ENCODE assay signal across 8 cellular contexts in the genomic region with DNA sequence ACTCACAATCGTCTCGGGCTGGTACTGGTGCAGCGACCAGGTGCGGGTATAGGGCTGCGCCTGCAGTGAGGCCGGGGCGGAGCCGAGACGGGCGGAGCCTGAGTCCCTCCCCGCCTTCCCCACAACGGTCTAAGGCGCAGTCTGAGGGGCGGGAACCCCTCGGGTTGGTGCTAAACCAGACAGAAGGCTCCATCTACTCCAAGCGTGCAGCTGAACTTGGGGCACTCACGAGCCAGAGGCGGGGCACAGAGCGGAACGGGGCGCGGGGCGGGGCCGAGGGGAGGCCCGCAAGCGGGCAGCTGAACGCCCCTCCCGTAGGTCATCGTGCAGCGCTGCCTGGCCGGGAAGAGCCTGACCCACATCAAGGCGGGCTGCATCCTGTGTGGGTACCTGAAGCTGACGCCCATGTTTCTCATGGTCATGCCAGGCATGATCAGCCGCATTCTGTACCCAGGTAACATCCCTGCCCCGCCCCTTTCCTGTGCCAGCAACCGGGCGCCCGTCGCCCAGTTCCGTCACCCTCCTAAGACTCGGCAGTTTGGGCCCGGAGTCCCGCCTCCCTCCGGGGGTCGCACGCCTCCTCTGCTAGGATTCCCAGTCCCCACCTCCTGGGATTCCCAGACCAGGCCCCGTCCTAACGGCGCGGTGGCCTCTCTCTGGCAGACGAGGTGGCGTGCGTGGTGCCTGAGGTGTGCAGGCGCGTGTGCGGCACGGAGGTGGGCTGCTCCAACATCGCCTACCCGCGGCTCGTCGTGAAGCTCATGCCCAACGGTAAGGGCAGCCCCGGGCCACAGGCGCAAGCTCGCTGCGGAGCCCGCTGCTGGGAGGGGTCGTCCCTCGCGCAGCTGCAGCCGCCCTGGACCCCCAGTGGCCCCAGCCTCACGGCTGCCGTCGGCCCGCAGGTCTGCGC. TPM values are rescaled to one million over a fixed set of nuclear protein-coding genes. Genes with fewer than 3 reads are reported as not detected.
DNase-seq lines count a peak whose midpoint lies in the region; ATAC-seq, FAIRE-seq and TF ChIP-seq lines count a peak whose summit lies in the region.

No MANE protein-coding gene starts in this region.

- peak; percentile 87 for ATAC-seq in GM18868 (IDR thresholded peaks at IDR 0.05; ENCODE audit: unreplicated experiment)
- peak; percentile 85 for ATAC-seq in HG03159 (IDR thresholded peaks at IDR 0.05; ENCODE audit: unreplicated experiment)
- peak; percentile 92 for ATAC-seq in activated T-helper 17 cell treated with anti-CD3 and anti-CD28 coated beads, Interleukin-2, amount 50 U/mL, for 72 hours (replicated peaks)
- ATAC-seq in pancreas = peak; percentile 68 to 86 (median 84)
- ATAC-seq in aorta (ENCODE audit: low FRiP score) = peak; percentile 57

- POLR2A ChIA-PET in AG04450 (lab: Yijun Ruan, JAX) = interaction anchor here (0.5 to 1.0 kb wide), 5 partner anchors 19 to 564 kb away, joined by 3 to 4 read pairs (median 3); a partner anchor contains a TSS

- H3K36me3 ChIP-seq in pancreas (peaks cover 0 to 7% (median 6%) of the 10 kb centered on the region in 3 donors), aorta (ENCODE audit: control insufficient read depth in 1 of 2, insufficient read depth in 2 of 2, low read length in 1 of 2) (no peaks in the 10 kb centered on the region)

- no peaks in the 10 kb centered on the region for H3K27me3 Mint-ChIP-seq in activated T-helper 17 cell treated with anti-CD3 and anti-CD28 coated beads, Interleukin-2, amount 50 U/mL, for 72 hours

- H3K4me1 ChIP-seq in pancreas (peaks cover 5 to 11% (median 7%) of the 10 kb centered on the region in 3 donors), aorta (ENCODE audit: control insufficient read depth in 1 of 2, insufficient read depth in 2 of 2, low read length in 2 of 2) (no peaks in the 10 kb centered on the region)

- CTCF ChIA-PET in AG04450 (lab: Charles Lee) = interaction anchor here (1.8 kb wide), 1 partner anchor 27 kb away, joined by 5 read pairs; no protein-coding TSS in a partner anchor

- no peaks in the 10 kb centered on the region for H3K9me3 Mint-ChIP-seq in activated T-helper 17 cell treated with anti-CD3 and anti-CD28 coated beads, Interleukin-2, amount 50 U/mL, for 72 hours

- peaks cover under 1% of the 10 kb centered on the region for H3K4me1 Mint-ChIP-seq in activated T-helper 17 cell treated with anti-CD3 and anti-CD28 coated beads, Interleukin-2, amount 50 U/mL, for 72 hours

- peak overlapping the region; percentile 50 for H3K27ac Mint-ChIP-seq in activated T-helper 17 cell treated with anti-CD3 and anti-CD28 coated beads, Interleukin-2, amount 50 U/mL, for 72 hours

- H3K9me3 ChIP-seq in AG04450 (ENCODE audit: control insufficient read depth, insufficient read depth, low read length) = no peaks in the 10 kb centered on the region; the same call in 1 of the 2 replicates
- H3K9me3 ChIP-seq in pancreas = no peaks in the 10 kb centered on the region
- H3K9me3 ChIP-seq in aorta (ENCODE audit: control insufficient read depth, low read length) = no peaks in the 10 kb centered on the region

- H3K27me3 ChIP-seq in AG04450 (ENCODE audit: control insufficient read depth, insufficient read depth, low read length) (peaks cover 28% of the 10 kb centered on the region), pancreas (no peaks in the 10 kb centered on the region), aorta (ENCODE audit: control insufficient read depth in 1 of 2, insufficient read depth in 2 of 2, low read length in 1 of 2) (no peaks in the 10 kb centered on the region)

- FAIRE-seq in frontal cortex (lab: Jason Lieb, UNC) (no peak), pancreas (lab: Jason Lieb, UNC) (no peak)

- intact Hi-C loops in pancreas (cut with DNase I) = loop anchor here in 1 of 3 donors (10.0 kb wide), 1 partner anchor 217 kb away; no protein-coding TSS in a partner anchor
- intact Hi-C loops in aorta (cut with DNase I) = no loop called here

- DNase-seq in AG04450 (ENCODE audit: low read depth, low spot score) (no peak), NOMO-1 treated with dmso at 0.1 percent for 144 hours (lab: John Stamatoyannopoulos, UW; ENCODE audit: unreplicated experiment) (peak; percentile 46), frontal cortex (ENCODE audit: low spot score in 2 of 2) (peak; percentile 64 to 70), pancreas (peak; percentile 47 to 89 (median 68)), aorta (peak; percentile 69 to 81)

- 1% methylated on average over 69 to 77 of the region's 77 CpGs for WGBS in pancreas, 2 donors
- 1% methylated on average over 71 to 77 of the region's 77 CpGs for WGBS in aorta, 2 donors

- peak overlapping the region; percentile 84 for H3K4me3 Mint-ChIP-seq in activated T-helper 17 cell treated with anti-CD3 and anti-CD28 coated beads, Interleukin-2, amount 50 U/mL, for 72 hours

- H3K4me3 ChIP-seq in AG04450 (ENCODE audit: low read depth, low read length) (peak overlapping the region; percentile 56), pancreas (peak overlapping the region; percentile 29 to 75 (median 43)), aorta (ENCODE audit: low read length in 2 of 2) (peak overlapping the region; percentile 19 to 21)

- TF ChIP-seq CTCF in AG04450 (IDR thresholded peaks at IDR 0.05; ENCODE audit: low read depth, low read length) (no peak), pancreas (IDR thresholded peaks at IDR 0.05) (no peak)

- H3K36me3 Mint-ChIP-seq in activated T-helper 17 cell treated with anti-CD3 and anti-CD28 coated beads, Interleukin-2, amount 50 U/mL, for 72 hours (ENCODE audit: low read depth) = peaks cover 5% of the 10 kb centered on the region

- H3K27ac ChIP-seq in AG04450 (ENCODE audit: low read depth, low read length) (no peak overlapping the region), pancreas (peak overlapping the region in 1 of 4 donors; percentile 8), aorta (ENCODE audit: low read depth in 1 of 2, low read length in 2 of 2) (no peak overlapping the region)

RNA-seq across cellular contexts. Expression of a gene that starts 5.1 kb away (rescaled TPM):
- polyA plus RNA-seq in AG04450 (2011; rRNA removed) (not detected in 2 replicates), pancreas (1 to 10 TPM; 2.8 to 4.9 TPM), aorta (1 to 10 TPM in 1 of 2 donors, not detected in 1; 2.3 TPM)
- 0.18 TPM in 1 of 2 replicates, not detected in the other for polyA minus RNA-seq in AG04450 (2011; rRNA and poly(A)+ RNA removed)
- 1 to 10 TPM in 1 of 2 donors, under 1 TPM in 1; 0.50 to 1.2 TPM for total RNA-seq in activated T-helper 17 cell treated with anti-CD3 and anti-CD28 coated beads, Interleukin-2, amount 50 U/mL, for 72 hours
- total RNA-seq in frontal cortex (1.2 TPM), pancreas (under 1 TPM; 0.35 to 0.84 (median 0.54) TPM), aorta (under 1 TPM; 0.24 to 0.65 TPM)

RNA-seq across cellular contexts. Expression of a gene that starts 16.0 kb away (rescaled TPM):
- polyA plus RNA-seq in AG04450 (2011; rRNA removed) = 42.4 and 63.4 TPM in 2 replicates
- polyA minus RNA-seq in AG04450 (2011; rRNA and poly(A)+ RNA removed) = 65.9 and 76.4 TPM in 2 replicates
- 1 to 10 TPM; 2.7 to 5.6 TPM for total RNA-seq in activated T-helper 17 cell treated with anti-CD3 and anti-CD28 coated beads, Interleukin-2, amount 50 U/mL, for 72 hours
- 1.2 TPM for total RNA-seq in frontal cortex
- total RNA-seq in pancreas = 10 to 100 TPM in 1 of 6 donors, 1 to 10 TPM in 5; 1.1 to 13.2 (median 4.6) TPM
- 1 to 10 TPM; 8.6 TPM for polyA plus RNA-seq in pancreas
- 100 to 1,000 TPM; 166 to 240 TPM for total RNA-seq in aorta
- polyA plus RNA-seq in aorta = 100 to 1,000 TPM; 124 to 232 TPM

RNA-seq across cellular contexts. Expression of a gene that starts 20.2 kb away (rescaled TPM):
- polyA plus RNA-seq in AG04450 (2011; rRNA removed) (32.2 and 38.6 TPM in 2 replicates), pancreas (10 to 100 TPM; 88.1 to 96.7 TPM), aorta (10 to 100 TPM; 15.3 to 71.7 TPM)
- 47.4 and 52.5 TPM in 2 replicates for polyA minus RNA-seq in AG04450 (2011; rRNA and poly(A)+ RNA removed)
- total RNA-seq in activated T-helper 17 cell treated with anti-CD3 and anti-CD28 coated beads, Interleukin-2, amount 50 U/mL, for 72 hours = 10 to 100 TPM; 32.3 to 52.4 TPM
- total RNA-seq in frontal cortex (26.9 TPM), pancreas (10 to 100 TPM; 39.9 to 60.9 (median 46.8) TPM), aorta (10 to 100 TPM; 50.6 to 62.4 TPM)

RNA-seq across cellular contexts. Expression of a gene that starts 28.7 kb away (rescaled TPM):
- 2.9 and 4.2 TPM in 2 replicates for polyA plus RNA-seq in AG04450 (2011; rRNA removed)
- 3.4 and 3.9 TPM in 2 replicates for polyA minus RNA-seq in AG04450 (2011; rRNA and poly(A)+ RNA removed)
- total RNA-seq in activated T-helper 17 cell treated with anti-CD3 and anti-CD28 coated beads, Interleukin-2, amount 50 U/mL, for 72 hours = 10 to 100 TPM; 11.9 to 17.9 TPM
- total RNA-seq in frontal cortex = 10.6 TPM
- total RNA-seq in pancreas = 1 to 10 TPM; 2.3 to 6.2 (median 4.3) TPM
- polyA plus RNA-seq in pancreas = 10 to 100 TPM; 16.6 to 18.1 TPM
- total RNA-seq in aorta = 1 to 10 TPM; 7.9 to 9.7 TPM
- polyA plus RNA-seq in aorta = 10 to 100 TPM in 1 of 2 donors, 1 to 10 TPM in 1; 2.1 to 14.1 TPM

RNA-seq across cellular contexts. Expression of a gene that starts 39.7 kb away (rescaled TPM):
- polyA plus RNA-seq in AG04450 (2011; rRNA removed) = not detected in 2 replicates
- not detected in 2 replicates for polyA minus RNA-seq in AG04450 (2011; rRNA and poly(A)+ RNA removed)
- total RNA-seq in activated T-helper 17 cell treated with anti-CD3 and anti-CD28 coated beads, Interleukin-2, amount 50 U/mL, for 72 hours = not detected
- 22.0 TPM for total RNA-seq in frontal cortex
- total RNA-seq in pancreas = not detected
- polyA plus RNA-seq in pancreas = not detected
- 1 to 10 TPM in 1 of 2 donors, not detected in 1; 4.7 TPM for total RNA-seq in aorta
- polyA plus RNA-seq in aorta = not detected

Comparison
In these comparisons a context has a peak if more than half of its experiments do, and no peak if none do; other contexts are left out.
1. RNA of a gene that starts 16.0 kb away (total RNA-seq): 166 to 240 TPM in aorta; 2.7 to 5.6 TPM in activated T-helper 17 cell treated with anti-CD3 and anti-CD28 coated beads, Interleukin-2, amount 50 U/mL, for 72 hours, 1.1 to 13.2 TPM in pancreas and 1.2 TPM in frontal cortex (single experiment); every median in the first group is over 10 times any median in the second.
2. Peak in every context shown above with its lines, with median percentiles within 50 percentile points of each other: H3K4me3 ChIP-seq and ATAC-seq.